In the genomic region with DNA sequence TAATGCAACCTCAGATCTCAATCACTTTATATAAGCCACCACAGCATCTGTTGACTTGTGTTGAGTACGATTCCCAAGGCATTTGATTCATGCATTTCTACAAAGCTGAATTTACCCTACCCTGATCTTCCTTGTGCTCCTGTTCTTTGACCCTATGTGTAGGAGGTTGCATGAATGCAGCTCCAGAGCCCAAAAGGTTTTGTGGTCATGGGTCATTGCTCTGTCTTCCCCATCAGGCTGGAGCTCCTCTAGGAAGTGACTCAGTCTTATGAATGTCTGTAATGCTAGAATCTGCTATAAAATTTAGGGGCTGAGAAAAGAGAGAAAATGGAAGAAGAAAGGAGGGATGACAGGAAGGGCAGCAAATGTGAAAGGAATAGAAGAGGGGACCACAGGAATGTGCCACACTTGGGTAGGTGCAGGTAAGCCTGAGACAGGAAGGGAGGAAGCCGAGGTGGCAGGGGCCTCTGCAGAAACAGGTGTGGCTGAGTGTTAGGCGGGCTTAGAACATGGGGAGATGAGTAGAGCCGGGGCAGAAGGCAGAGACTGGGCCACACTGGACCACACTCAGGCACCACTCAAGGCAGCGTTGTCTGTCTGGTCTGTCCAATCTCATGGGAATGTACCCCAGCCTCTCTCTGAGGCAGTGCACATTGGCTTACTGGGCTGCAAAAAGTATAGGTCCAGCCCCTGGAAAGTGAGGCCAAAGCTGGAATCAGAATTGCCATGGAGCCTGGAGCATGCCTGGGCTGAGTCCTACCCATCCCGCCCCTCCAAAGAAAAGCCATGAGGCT, we compare ENCODE assay signal across 17 cellular contexts.
DNase-seq lines count a peak whose midpoint lies in the region; ATAC-seq, FAIRE-seq and TF ChIP-seq lines count a peak whose summit lies in the region.
"Had no signal": no experiment of that assay in that cellular context is flagged by ENCODE, and none has a peak within 500 bp of the region (broad histone marks: within the 10 kb centered on the region; RNA-seq: fewer than 3 reads in every experiment).

No MANE protein-coding gene starts in this region.

- H3K9me3 Mint-ChIP-seq in MCF 10A (ENCODE audit: unreplicated experiment), result no peaks in the 10 kb centered on the region

- H3K36me3 Mint-ChIP-seq in MCF 10A (ENCODE audit: insufficient read depth, unreplicated experiment), result no peaks in the 10 kb centered on the region

- no peak for ATAC-seq in left lobe of liver
- ATAC-seq: A549, HepG2 had no signal

- no peak for TF ChIP-seq CTCF in mammary epithelial cell (conservative IDR thresholded peaks at IDR 0.05 in 1 of 2, IDR thresholded peaks at IDR 0.05 in 1 of 2; ENCODE audit: extremely low read depth in 1 of 2, insufficient read depth in 1 of 2, low read depth in 1 of 2, low read length in 2 of 2)
- no peak for TF ChIP-seq CTCF in MCF 10A (IDR thresholded peaks at IDR 0.05; ENCODE audit: unreplicated experiment)
- TF ChIP-seq CTCF in spleen (IDR thresholded peaks at IDR 0.05 in 8 of 11, conservative IDR thresholded peaks at IDR 0.05 in 3 of 11), result no peak
- TF ChIP-seq CTCF in smooth muscle cell (IDR thresholded peaks at IDR 0.05; ENCODE audit: borderline replicate concordance, insufficient read depth, poor library complexity, severe bottlenecking), result no peak

- POLR2A ChIA-PET in MCF 10A (lab: Yijun Ruan, JAX), result no interaction called here

- H3K27ac ChIP-seq in mammary epithelial cell (ENCODE audit: insufficient read depth, low read depth, low read length), result no peak overlapping the region
- H3K27ac ChIP-seq in spleen, result no peak overlapping the region
- no peak overlapping the region for H3K27ac ChIP-seq in smooth muscle cell (ENCODE audit: low read depth)
- H3K27ac ChIP-seq: A549, SJCRH30 had no signal

- no peak overlapping the region for H3K4me2 ChIP-seq in mammary epithelial cell (ENCODE audit: insufficient read depth, low read depth, low read length)
- H3K4me2 ChIP-seq in smooth muscle cell, result no peak overlapping the region
- H3K4me2 ChIP-seq: A549 had no signal

- dilution Hi-C loops in mammary epithelial cell (cut with HindIII; ENCODE audit: low sequenced_read_pairs), result no loop called here

- no peak for TF ChIP-seq POLR2A in spleen (IDR thresholded peaks at IDR 0.05)

- no peaks in the 10 kb centered on the region for H3K4me1 ChIP-seq in mammary epithelial cell (ENCODE audit: insufficient read depth, low read length)
- peaks cover 0 to 7% (median 0%) of the 10 kb centered on the region in 6 donors for H3K4me1 ChIP-seq in spleen
- no peaks in the 10 kb centered on the region for H3K4me1 ChIP-seq in smooth muscle cell (ENCODE audit: low read depth)
- H3K4me1 ChIP-seq: A549, SJCRH30 had no signal

- no peaks in the 10 kb centered on the region for H3K27me3 Mint-ChIP-seq in MCF 10A (ENCODE audit: insufficient read depth, unreplicated experiment)

- H3K4me1 Mint-ChIP-seq in MCF 10A (ENCODE audit: insufficient read depth, unreplicated experiment), result no peaks in the 10 kb centered on the region

- in situ Hi-C loops in mammary epithelial cell (cut with MboI; ENCODE audit: low sequenced_read_pairs in 2 of 2), result no loop called here

- no peak overlapping the region for H3K4me3 Mint-ChIP-seq in MCF 10A (ENCODE audit: unreplicated experiment)
- H3K4me3 Mint-ChIP-seq: HFFc6 had no signal

- 97% methylated on average over 6 of the region's 6 CpGs for WGBS in mammary epithelial cell (ENCODE audit: low coverage, missing lambda C conversion rate)
- 82 to 90% (median 85%) methylated on average over 6 of the region's 6 CpGs for WGBS in spleen, 5 donors
- WGBS in smooth muscle cell (ENCODE audit: low lambda C conversion rate), result 90% methylated on average over 6 of the region's 6 CpGs

- no peaks in the 10 kb centered on the region for H3K9me3 ChIP-seq in mammary epithelial cell (replicated peaks; ENCODE audit: insufficient read depth, low read length)
- H3K9me3 ChIP-seq in spleen, result no peaks in the 10 kb centered on the region
- no peaks in the 10 kb centered on the region for H3K9me3 ChIP-seq in smooth muscle cell (replicated peaks; ENCODE audit: low read depth)
- H3K9me3 ChIP-seq: A549, SJCRH30 had no signal

- no peaks in the 10 kb centered on the region for H3K27me3 ChIP-seq in mammary epithelial cell (ENCODE audit: insufficient read depth, low read length)
- no peaks in the 10 kb centered on the region for H3K27me3 ChIP-seq in spleen (replicated peaks in 1 of 7)
- no peaks in the 10 kb centered on the region for H3K27me3 ChIP-seq in smooth muscle cell (ENCODE audit: low read depth)
- H3K27me3 ChIP-seq: SJCRH30 had no signal

- H3K9ac ChIP-seq in mammary epithelial cell (ENCODE audit: insufficient read depth, low read length) (no peak overlapping the region), smooth muscle cell (ENCODE audit: low read depth) (no peak overlapping the region)

- DNase-seq in mammary epithelial cell (peak; percentile 26), MCF 10A (ENCODE audit: unreplicated experiment) (no peak), RCC 7860 (ENCODE audit: low spot score) (peak; percentile 53), mesenteric fat pad (ENCODE audit: low spot score) (peak; percentile 60), spleen (peak; percentile 52), smooth muscle cell (lab: John Stamatoyannopoulos, UW; ENCODE audit: unreplicated experiment) (no peak), D341Med (ENCODE audit: low spot score) (no peak), left lobe of liver (ENCODE audit: low spot score) (no peak)
- DNase-seq: DMS 273 treated with DMSO at 0.1 percent for 48 hours, HFFc6, Karpas-422, NCI-H1436, NCI-H2081, NCI-H524, SJCRH30 had no signal

- H3K4me3 ChIP-seq in mammary epithelial cell (replicated peaks in 1 of 3; ENCODE audit: insufficient read depth in 1 of 3, low read depth in 2 of 3, low read length in 3 of 3) (no peak overlapping the region), spleen (no peak overlapping the region), smooth muscle cell (no peak overlapping the region)
- H3K4me3 ChIP-seq: A549, SJCRH30 had no signal

- intact Hi-C loops in mammary epithelial cell (cut with micrococcal nuclease), result no loop called here
- intact Hi-C loops in MCF 10A (cut with micrococcal nuclease), result no loop called here
- intact Hi-C loops in spleen (cut with DNase I; ENCODE audit: low total_unique reads), result no loop called here

- H4K20me1 ChIP-seq in mammary epithelial cell (ENCODE audit: insufficient read depth, low read length), result no peaks in the 10 kb centered on the region
- no peaks in the 10 kb centered on the region for H4K20me1 ChIP-seq in smooth muscle cell (ENCODE audit: low read depth)

- CTCF ChIA-PET in mammary epithelial cell (lab: Charles Lee; ENCODE audit: low non-redundant PET), result no interaction called here
- CTCF ChIA-PET in MCF 10A (lab: Yijun Ruan, JAX), result interaction anchor here (0.6 to 0.7 kb wide), 3 partner anchors 11 to 37 kb away, joined by 3 read pairs; no protein-coding TSS in a partner anchor

- H3K36me3 ChIP-seq in mammary epithelial cell (ENCODE audit: insufficient read depth, low read length) (no peaks in the 10 kb centered on the region), spleen (no peaks in the 10 kb centered on the region), smooth muscle cell (ENCODE audit: low read depth) (no peaks in the 10 kb centered on the region)
- H3K36me3 ChIP-seq: SJCRH30 had no signal

- BruUV-seq in mammary epithelial cell (replicated peaks; lab: Mats Ljungman, UMichigan), result no TSS peak
- BruUV-seq in MCF 10A (replicated peaks; lab: Mats Ljungman, UMichigan), result no TSS peak

- FAIRE-seq in RCC 7860 (lab: Jason Lieb, UNC), result peak; percentile 45
- FAIRE-seq: A549, HepG2 had no signal

- no peak overlapping the region for H3K27ac Mint-ChIP-seq in MCF 10A (ENCODE audit: low read depth, unreplicated experiment)
- H3K27ac Mint-ChIP-seq: HFFc6 had no signal

- H3K79me2 ChIP-seq in mammary epithelial cell (ENCODE audit: insufficient read depth, low read length) (no peaks in the 10 kb centered on the region), smooth muscle cell (ENCODE audit: low read depth) (no peaks in the 10 kb centered on the region)

- H2AFZ ChIP-seq in mammary epithelial cell (ENCODE audit: low read depth, low read length), result no peak overlapping the region
- no peak overlapping the region for H2AFZ ChIP-seq in smooth muscle cell (ENCODE audit: low read depth)

- no peaks in the 10 kb centered on the region for H3F3A ChIP-seq in smooth muscle cell (ENCODE audit: low read depth)

Comparison
In these comparisons a context has a peak if more than half of its experiments do, and no peak if none do; other contexts are left out.
1. DNase-seq: peak in mammary epithelial cell (single experiment), RCC 7860 (single experiment), mesenteric fat pad (single experiment) and spleen (single experiment); none in MCF 10A (single experiment), smooth muscle cell (single experiment), D341Med (single experiment) and left lobe of liver (single experiment).